In genomic region chr15:64151727-64152506, GRCh38 we compare ENCODE assay signal across 8 cellular contexts. TPM values are rescaled to one million over a fixed set of nuclear protein-coding genes. Genes with fewer than 3 reads are reported as not detected.
A peak's percentile ranks its signal among the peaks of the same experiment; 100 is the strongest.
DNase-seq lines count a peak whose midpoint lies in the region; ATAC-seq, FAIRE-seq and TF ChIP-seq lines count a peak whose summit lies in the region.

Gene SNX22, plus strand, starts transcription at chr15:64151731. Its CDS starts 45 bp downstream, at chr15:64151776.

- peak within 1 kb of the TSS; percentile 77 for H3K4me2 ChIP-seq in K562 (ENCODE audit: insufficient read depth, low read length)

- TF ChIP-seq POLR2A in K562 (conservative IDR thresholded peaks at IDR 0.05) = 0 out of 2 replicates have a peak, but pooled peaks have one; percentile 35

- H3K9me3 ChIP-seq in K562 (replicated peaks; ENCODE audit: control insufficient read depth, insufficient read depth, low read depth, low read length) = no peaks in the 10 kb centered on the region
- H3K9me3 ChIP-seq in liver (ENCODE audit: control insufficient read depth in 4 of 4, low read length in 3 of 4) = no peaks in the 10 kb centered on the region
- H3K9me3 ChIP-seq in thoracic aorta = no peaks in the 10 kb centered on the region

- H3K27ac ChIP-seq in K562 (ENCODE audit: extremely low read depth, low read depth, low read length) = peak within 1 kb of the TSS; percentile 60
- H3K27ac ChIP-seq in liver (ENCODE audit: low read depth in 1 of 2, low read length in 2 of 2) = no peak within 1 kb of the TSS
- H3K27ac ChIP-seq in thoracic aorta = no peak within 1 kb of the TSS

- H2AFZ ChIP-seq in K562 (ENCODE audit: low read depth, low read length) = peak within 1 kb of the TSS; percentile 92

- no peak for FAIRE-seq in K562 (lab: Jason Lieb, UNC)

- POLR2A ChIA-PET in K562 (lab: Yijun Ruan, JAX) = interaction anchor here (0.6 to 1.1 kb wide), 3 partner anchors 21 to 576 kb away, joined by 3 to 5 read pairs (median 4); no protein-coding TSS in a partner anchor

- TF ChIP-seq EP300 in K562 (IDR thresholded peaks at IDR 0.05; ENCODE audit: low read length) = no peak

- H3K79me2 ChIP-seq in K562 (ENCODE audit: control insufficient read depth, insufficient read depth, low read length) = no peaks in the 10 kb centered on the region

- H3K4me3 ChIP-seq in K562 = peak within 1 kb of the TSS; percentile 55
- H3K4me3 ChIP-seq in liver (ENCODE audit: low read depth in 1 of 3, low read length in 3 of 3) = peak within 1 kb of the TSS; percentile 19 to 63 (median 48)
- peak within 1 kb of the TSS; percentile 68 for H3K4me3 ChIP-seq in thoracic aorta

- H3K27me3 ChIP-seq in K562 (ENCODE audit: control insufficient read depth in 2 of 2, insufficient read depth in 2 of 2, low read length in 2 of 2) (no peaks in the 10 kb centered on the region), liver (ENCODE audit: control insufficient read depth in 4 of 4, insufficient read depth in 4 of 4, low read length in 3 of 4) (no peaks in the 10 kb centered on the region), thoracic aorta (replicated peaks; ENCODE audit: insufficient read depth) (peaks cover 6% of the 10 kb centered on the region)

- H3K9ac ChIP-seq in K562 (ENCODE audit: insufficient read depth in 1 of 2, low read depth in 2 of 2, low read length in 2 of 2) (peak within 1 kb of the TSS; percentile 48 to 92), liver (ENCODE audit: low read depth in 1 of 2, low read length in 2 of 2) (no peak within 1 kb of the TSS)

- DNase-seq in COLO668 (lab: John Stamatoyannopoulos, UW; ENCODE audit: unreplicated experiment) (peak; percentile 63), NCI-H1105 (lab: John Stamatoyannopoulos, UW) (peak; percentile 46), K562 (ENCODE audit: extremely low read depth in 1 of 4, low spot score in 3 of 4) (no peak), thoracic aorta (ENCODE audit: low spot score) (no peak), NCI-H2029 (lab: John Stamatoyannopoulos, UW) (no peak), EL (no peak)

- peaks cover 24% of the 10 kb centered on the region; the same call in 2 of the 3 replicates for H3K36me3 ChIP-seq in K562 (ENCODE audit: control insufficient read depth, insufficient read depth, low read length)
- H3K36me3 ChIP-seq in liver (ENCODE audit: control insufficient read depth in 4 of 4, insufficient read depth in 3 of 4, low read depth in 1 of 4, low read length in 3 of 4) = peaks cover 4 to 23% (median 20%) of the 10 kb centered on the region in 4 donors
- peaks cover 15% of the 10 kb centered on the region for H3K36me3 ChIP-seq in thoracic aorta

- no peaks in the 10 kb centered on the region; the same call in 1 of the 2 replicates for H4K20me1 ChIP-seq in K562 (replicated peaks; ENCODE audit: control insufficient read depth, insufficient read depth, low read length)

- CTCF ChIA-PET in K562 (lab: Yijun Ruan, JAX; ENCODE audit: low intra/inter-chr PET ratio) = interaction anchor here (0.6 kb wide), 1 partner anchor 818 kb away, joined by 3 read pairs; no protein-coding TSS in a partner anchor

- TF ChIP-seq RAD21 in K562 (CRISPR knock-in tag; conservative IDR thresholded peaks at IDR 0.05 in 1 of 2, IDR thresholded peaks at IDR 0.05 in 1 of 2) (no peak), liver (IDR thresholded peaks at IDR 0.05) (no peak)

- intact Hi-C loops in K562 (cut with micrococcal nuclease) = loop anchor here (2.0 to 10.0 kb wide), 4 partner anchors 57 to 685 kb away; partner anchors contain the start of gene SNX1

- H3K9me1 ChIP-seq in K562 (ENCODE audit: control insufficient read depth, insufficient read depth, low read length) = peaks cover 4% of the 10 kb centered on the region

- peak; percentile 3 for ATAC-seq in GM19395 (IDR thresholded peaks at IDR 0.05; ENCODE audit: unreplicated experiment)
- ATAC-seq in K562 = peak; percentile 1; the same call in 1 of the 3 replicates
- no peak for ATAC-seq in thoracic aorta (ENCODE audit: insufficient number of reproducible peaks, low FRiP score, low read depth)

- H3K4me1 ChIP-seq in K562 (replicated peaks in 1 of 2; ENCODE audit: control insufficient read depth in 2 of 2, insufficient read depth in 2 of 2, low read length in 2 of 2) = peaks cover 20 to 62% of the 10 kb centered on the region in 2 experiments; a peak in 4 of 5 replicates
- H3K4me1 ChIP-seq in liver (ENCODE audit: control insufficient read depth in 4 of 4, insufficient read depth in 4 of 4, low read length in 3 of 4) = peaks cover 16 to 25% (median 21%) of the 10 kb centered on the region in 4 donors
- H3K4me1 ChIP-seq in thoracic aorta (ENCODE audit: control insufficient read depth in 1 of 2, low read depth in 2 of 2) = peaks cover 21 to 30% of the 10 kb centered on the region in 2 donors

- TF ChIP-seq CTCF in K562 (IDR thresholded peaks at IDR 0.05 in 2 of 3, conservative IDR thresholded peaks at IDR 0.05 in 1 of 3; ENCODE audit: insufficient read depth in 2 of 3, low read depth in 1 of 3, low read length in 3 of 3) = no peak
- no peak for TF ChIP-seq CTCF in liver (IDR thresholded peaks at IDR 0.05; ENCODE audit: low read depth, low read length, missing input control)
- no peak for TF ChIP-seq CTCF in thoracic aorta (IDR thresholded peaks at IDR 0.05)

- in situ Hi-C loops in K562 (cut with MboI) = no loop called here

- 56% methylated on average over 17 of the region's 83 CpGs for WGBS in K562 (ENCODE audit: insufficient coverage, low coverage, missing lambda C conversion rate)
- 2% methylated on average over 83 of the region's 83 CpGs for WGBS in liver

- BruUV-seq in K562 (replicated peaks; lab: Mats Ljungman, UMichigan) = no TSS peak

TF ChIP-seq in K562, 482 proteins besides CTCF, POLR2A, EP300 and RAD21 (continues in another document):
- TF ChIP-seq SIN3A (IDR thresholded peaks at IDR 0.05; ENCODE audit: borderline replicate concordance in 2 of 2, control insufficient read depth in 1 of 2, low read depth in 2 of 2, low read length in 2 of 2) (peak in 1 of 2 experiments; percentile 28; a peak in 1 of 4 replicates), MED1 (CRISPR knock-in tag; IDR thresholded peaks at IDR 0.05; ENCODE audit: borderline replicate concordance) (no peak), CAMTA2 (CRISPR knock-in tag; conservative IDR thresholded peaks at IDR 0.05) (no peak), ASH1L (IDR thresholded peaks at IDR 0.05; ENCODE audit: borderline replicate concordance, low read depth, partially characterized antibody) (no peak), ZBTB7A (IDR thresholded peaks at IDR 0.05; ENCODE audit: borderline replicate concordance, control insufficient read depth, low read depth, low read length) (peak; percentile 17), XRCC3 (IDR thresholded peaks at IDR 0.05) (no peak), TAF1 (IDR thresholded peaks at IDR 0.05; ENCODE audit: control insufficient read depth, extremely low read depth, insufficient read depth, low read length, severe bottlenecking) (no peak)

TF ChIP-seq in liver, 16 proteins besides CTCF, POLR2A, EP300 and RAD21:
- TF ChIP-seq HNF4G (IDR thresholded peaks at IDR 0.05) = no peak
- no peak for TF ChIP-seq FOXA2 (IDR thresholded peaks at IDR 0.05)
- no peak for TF ChIP-seq RXRA (IDR thresholded peaks at IDR 0.05)
- TF ChIP-seq FOXA1 (IDR thresholded peaks at IDR 0.05) = no peak
- TF ChIP-seq HNF4A (conservative IDR thresholded peaks at IDR 0.05) = no peak
- no peak for TF ChIP-seq JUND (IDR thresholded peaks at IDR 0.05)
- TF ChIP-seq EGR1 (IDR thresholded peaks at IDR 0.05; ENCODE audit: low read depth in 2 of 2) = no peak
- no peak for TF ChIP-seq NR2F2 (IDR thresholded peaks at IDR 0.05)
- TF ChIP-seq GABPA (IDR thresholded peaks at IDR 0.05 in 1 of 2, conservative IDR thresholded peaks at IDR 0.05 in 1 of 2) = no peak
- no peak for TF ChIP-seq MAX (IDR thresholded peaks at IDR 0.05)
- no peak for TF ChIP-seq SP1 (IDR thresholded peaks at IDR 0.05)
- TF ChIP-seq ATF3 (IDR thresholded peaks at IDR 0.05) = no peak

RNA-seq across cellular contexts. Expression of gene SNX22, which starts in this region (rescaled TPM):
- total RNA-seq in K562 (2011; cell fraction: chromatin; rRNA removed; ENCODE audit: low replicate concordance) = 2.8 and 8.7 TPM in 2 replicates
- 8.5 and 10.3 TPM in 2 replicates for total RNA-seq in K562 (2011; cell fraction: nucleolus; rRNA removed)
- 4.7 and 5.8 TPM in 2 replicates for total RNA-seq in K562 (2011; cell fraction: nucleoplasm; rRNA removed)
- total RNA-seq in K562 (2014; rRNA removed) (2.1 and 2.3 TPM in 2 replicates), K562 (2014; rRNA removed; fragmentation: Illumina TruSeq; extraction: Trizol) (0.99 and 1.2 TPM in 2 replicates), K562 (2015; rRNA removed; fragmentation: Illumina TruSeq; extraction: Trizol) (1.1 and 1.2 TPM in 2 replicates), K562 (2021) (1.8 and 3.0 TPM in 2 replicates), liver (10 to 100 TPM in 1 of 2 donors, 1 to 10 TPM in 1; 2.2 to 37.4 TPM), thoracic aorta (under 1 TPM; 0.27 to 0.28 TPM)
- polyA plus RNA-seq in K562 (2011; rRNA removed) (0.89 and 0.91 TPM in 2 replicates), K562 (2014; fragmentation: Illumina TruSeq; extraction: Trizol) (0.98 and 1.3 TPM in 2 replicates), K562 (2014; fragmentation: Nextera tagmentation; extraction: Ambion mirVana) (1 to 10 TPM; 2.0 TPM), K562 (2014; rRNA removed) (1.7 and 2.0 TPM in 2 replicates), liver (1 to 10 TPM; 2.4 to 3.7 TPM)
- 0.52 and 2.0 TPM in 2 replicates for polyA plus RNA-seq in K562 (2011; cell fraction: cytosol; rRNA removed)
- polyA plus RNA-seq in K562 (2011; cell fraction: nucleus; rRNA removed) = 4.2 and 8.3 TPM in 2 replicates
- polyA plus RNA-seq in K562 (2012) = 2.1 and 2.4 TPM in 2 replicates
- polyA minus RNA-seq in K562 (2011; rRNA and poly(A)+ RNA removed) = 0.84 and 1.3 TPM in 2 replicates
- polyA minus RNA-seq in K562 (2011; cell fraction: cytosol; rRNA and poly(A)+ RNA removed) = 0.67 and 0.73 TPM in 2 replicates
- 4.8 and 5.0 TPM in 2 replicates for polyA minus RNA-seq in K562 (2011; cell fraction: nucleus; rRNA and poly(A)+ RNA removed)

Comparison
In these comparisons a context has a peak if more than half of its experiments do, and no peak if none do; other contexts are left out.
1. DNase-seq: peak in COLO668 (single experiment) and NCI-H1105 (single experiment); none in K562 (0 of 4), thoracic aorta (single experiment), NCI-H2029 (single experiment) and EL (single experiment).
2. H3K9ac ChIP-seq: peak in K562 (2 of 2); none in liver (0 of 2).
3. Peak in every context shown above with its lines, with median percentiles within 50 percentile points of each other: H3K4me3 ChIP-seq.